Comparison of ENCODE assay signal across 8 cellular contexts in the genomic region with DNA sequence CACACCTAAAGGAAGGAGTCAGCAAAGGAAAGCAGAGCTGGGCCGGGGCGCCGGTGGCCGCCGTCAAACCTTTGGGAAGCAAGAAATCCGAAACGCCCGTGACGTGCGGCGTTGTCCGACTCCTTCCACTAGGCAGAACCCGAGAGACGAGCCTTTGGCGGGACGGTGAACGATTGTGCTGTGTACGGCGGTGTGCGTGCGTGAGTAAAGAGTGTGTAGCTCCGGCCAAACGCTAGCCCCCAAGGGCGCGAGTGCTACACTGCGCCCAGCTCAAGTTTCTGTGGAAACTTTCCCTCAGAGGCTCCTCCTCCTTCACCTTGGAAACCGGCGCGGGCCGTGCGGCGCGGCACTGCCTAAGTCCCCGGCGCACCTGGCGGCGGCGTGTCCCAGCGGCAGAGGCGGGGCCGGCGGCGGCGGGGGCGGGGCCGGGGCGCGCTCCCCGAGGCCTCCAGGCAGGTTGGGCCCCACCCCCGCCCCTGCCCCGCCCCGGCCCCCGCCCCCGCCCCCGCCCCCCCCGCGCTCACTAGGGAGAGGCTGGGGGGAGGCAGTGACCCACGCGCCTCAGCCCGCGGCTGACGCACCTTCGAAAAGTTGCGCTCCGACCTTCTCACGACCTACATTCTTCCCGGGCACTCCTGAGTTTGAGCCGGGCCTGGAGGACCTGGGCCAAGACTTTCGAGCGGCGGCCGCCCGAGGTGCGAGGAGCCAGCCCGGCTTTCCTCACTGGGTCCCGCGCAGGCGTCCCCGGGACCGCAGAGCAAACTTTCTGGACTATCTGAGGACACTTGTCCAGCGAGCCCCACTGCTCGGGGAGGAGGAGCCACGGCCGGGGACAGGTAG. TPM values are rescaled to one million over a fixed set of nuclear protein-coding genes. Genes with fewer than 3 reads are reported as not detected.
DNase-seq lines count a peak whose midpoint lies in the region; ATAC-seq, FAIRE-seq and TF ChIP-seq lines count a peak whose summit lies in the region.

A gene (plus strand): TSS at position 547 of the 840 bp plus-strand sequence. CDS start 157,084 bp downstream, outside the sequence.

- H3K4me1 Mint-ChIP-seq in H9: peaks cover 27 to 29% of the 10 kb centered on the region in 2 experiments
- H3K4me1 Mint-ChIP-seq in T-helper 2 cell treated with Interferon-gamma antibody and Interleukin-4, amounts not matched to agents 5 μg/mL and 100 μg/mL, for 36 hours (ENCODE audit: low read depth): peaks cover 16% of the 10 kb centered on the region

- no peak within 1 kb of the TSS for H2BK120ac ChIP-seq in H9 (ENCODE audit: low read depth, low read length, poor library complexity, severe bottlenecking)

- peaks cover 8% of the 10 kb centered on the region for H3K27me3 Mint-ChIP-seq in H9 (ENCODE audit: low read depth)
- peaks cover 57% of the 10 kb centered on the region for H3K27me3 Mint-ChIP-seq in T-helper 2 cell treated with Interferon-gamma antibody and Interleukin-4, amounts not matched to agents 5 μg/mL and 100 μg/mL, for 36 hours (ENCODE audit: low read depth)

- no peak within 1 kb of the TSS for H4K91ac ChIP-seq in H9 (ENCODE audit: insufficient read length, low read depth, low read length)

- H3K79me1 ChIP-seq in H9 (ENCODE audit: insufficient read depth, low read depth, low read length, poor library complexity, severe bottlenecking): no peaks in the 10 kb centered on the region

- intact Hi-C loops in GM12878 (cut with micrococcal nuclease; ENCODE audit: unreplicated experiment): loop anchor here (5.0 kb wide), 1 partner anchor 47 kb away; no protein-coding TSS in a partner anchor

- H2BK12ac ChIP-seq in H9 (ENCODE audit: insufficient read length, low read depth, low read length): no peak within 1 kb of the TSS

- RAD21 ChIA-PET in GM12878 (lab: Charles Lee; ENCODE audit: unreplicated experiment): no interaction called here

- H3K9ac ChIP-seq in H9 (ENCODE audit: extremely low read depth, insufficient read length, low read length) (peak within 1 kb of the TSS; percentile 52), GM12878 (ENCODE audit: control insufficient read depth, insufficient read depth, low read length) (no peak within 1 kb of the TSS), skeletal muscle tissue (ENCODE audit: low read depth in 1 of 3, low read length in 3 of 3) (peak within 1 kb of the TSS; percentile 88 to 96 (median 93))

- H3T11ph ChIP-seq in H9 (ENCODE audit: low read length): no peak within 1 kb of the TSS

- peak; percentile 89 for ATAC-seq in GM12878

- peak within 1 kb of the TSS; percentile 95 to 96 for H3K4me3 Mint-ChIP-seq in H9
- H3K4me3 Mint-ChIP-seq in T-helper 2 cell treated with Interferon-gamma antibody and Interleukin-4, amounts not matched to agents 5 μg/mL and 100 μg/mL, for 36 hours: peak within 1 kb of the TSS; percentile 81

- H3K4me1 ChIP-seq in H9 (ENCODE audit: insufficient read depth, low read length): no peaks in the 10 kb centered on the region; the same call in 1 of the 2 replicates
- peaks cover 17% of the 10 kb centered on the region for H3K4me1 ChIP-seq in GM12878 (ENCODE audit: control insufficient read depth, insufficient read depth, low read length)
- H3K4me1 ChIP-seq in iPS DF 6.9 (ENCODE audit: control insufficient read depth, insufficient read depth, low read length): peaks cover 2% of the 10 kb centered on the region; the same call in 1 of the 2 replicates
- H3K4me1 ChIP-seq in skeletal muscle tissue (ENCODE audit: control insufficient read depth in 3 of 3, insufficient read depth in 3 of 3, low read length in 3 of 3): peaks cover 19 to 30% (median 25%) of the 10 kb centered on the region in 3 donors

- no peak for TF ChIP-seq CTCF in GM10266 (IDR thresholded peaks at IDR 0.05; ENCODE audit: control insufficient read depth, insufficient read depth, low read depth, missing control alignments)
- 0 out of 3 replicates have a peak, but pooled peaks have one; percentile 11 for TF ChIP-seq CTCF in H9 (conservative IDR thresholded peaks at IDR 0.05)
- no peak; a peak in 1 of 6 replicates for TF ChIP-seq CTCF in GM12878 (IDR thresholded peaks at IDR 0.05 in 2 of 3, conservative IDR thresholded peaks at IDR 0.05 in 1 of 3; ENCODE audit: control insufficient read depth in 2 of 3, extremely low read depth in 1 of 3, insufficient read depth in 1 of 3, low read depth in 3 of 3, low read length in 3 of 3)

- no peak within 1 kb of the TSS for H2BK20ac ChIP-seq in H9 (ENCODE audit: low read depth, low read length, poor library complexity, severe bottlenecking)

- peak within 1 kb of the TSS; percentile 96 to 99 (median 99) for H3K27ac Mint-ChIP-seq in H9
- no peak within 1 kb of the TSS for H3K27ac Mint-ChIP-seq in T-helper 2 cell treated with Interferon-gamma antibody and Interleukin-4, amounts not matched to agents 5 μg/mL and 100 μg/mL, for 36 hours

- H2BK15ac ChIP-seq in H9 (ENCODE audit: low read depth, low read length): no peak within 1 kb of the TSS

- H3K9me3 ChIP-seq in H9 (ENCODE audit: control insufficient read depth, low read depth, low read length): no peaks in the 10 kb centered on the region
- H3K9me3 ChIP-seq in GM12878 (replicated peaks; ENCODE audit: control insufficient read depth, insufficient read depth, low read length): no peaks in the 10 kb centered on the region; the same call in 2 of the 3 replicates
- no peaks in the 10 kb centered on the region for H3K9me3 ChIP-seq in iPS DF 6.9 (ENCODE audit: control insufficient read depth, insufficient read depth, low read length)
- no peaks in the 10 kb centered on the region for H3K9me3 ChIP-seq in skeletal muscle tissue (ENCODE audit: control insufficient read depth in 3 of 3, low read length in 3 of 3)

- FAIRE-seq in GM12878 (lab: Jason Lieb, UNC): no peak

- no peak within 1 kb of the TSS for H2AK5ac ChIP-seq in H9 (ENCODE audit: insufficient read length, low read length)

- H3K4me2 ChIP-seq in H9 (ENCODE audit: insufficient read depth, insufficient read length, low read length) (peak within 1 kb of the TSS; percentile 72), GM12878 (ENCODE audit: control insufficient read depth, insufficient read depth) (peak within 1 kb of the TSS; percentile 92)

- H3K27ac ChIP-seq in H9 (ENCODE audit: insufficient read length, low read depth, low read length) (peak within 1 kb of the TSS; percentile 18), GM12878 (ENCODE audit: control insufficient read depth, insufficient read depth) (no peak within 1 kb of the TSS), iPS DF 6.9 (ENCODE audit: low read length) (no peak within 1 kb of the TSS), skeletal muscle tissue (ENCODE audit: low read depth, low read length) (peak within 1 kb of the TSS; percentile 95)

- DNase-seq in GM10266 (ENCODE audit: extremely low spot score) (peak; percentile 83), H9 (peak; percentile 94), M059J (ENCODE audit: low read depth) (peak; percentile 89), GM12878 (ENCODE audit: low read depth, low spot score) (no peak), iPS DF 6.9 (ENCODE audit: low read depth, low spot score) (peak; percentile 89), UCSD-AML1 (lab: John Stamatoyannopoulos, UW; ENCODE audit: unreplicated experiment) (no peak)
- DNase-seq in T-helper 2 cell treated with Interferon-gamma antibody and Interleukin-4, amounts not matched to agents 5 μg/mL and 100 μg/mL, for 36 hours (ENCODE audit: low spot score): peak; percentile 53

- no peak for TF ChIP-seq RAD21 in GM12878 (IDR thresholded peaks at IDR 0.05; ENCODE audit: insufficient read depth, low read depth, low read length)

- POLR2A ChIA-PET in GM12878 (lab: Charles Lee): interaction anchor here (0.8 to 1.6 kb wide), 2 partner anchors 12 to 23 kb away, joined by 3 to 4 read pairs; no protein-coding TSS in a partner anchor

- H3K36me3 ChIP-seq in GM12878 (ENCODE audit: control insufficient read depth in 2 of 2, insufficient read depth in 2 of 2, low read length in 1 of 2) (no peaks in the 10 kb centered on the region), iPS DF 6.9 (ENCODE audit: control insufficient read depth, insufficient read depth, low read length) (no peaks in the 10 kb centered on the region), skeletal muscle tissue (ENCODE audit: control insufficient read depth in 3 of 3, insufficient read depth in 3 of 3, low read length in 3 of 3) (no peaks in the 10 kb centered on the region)

- H3K36me3 Mint-ChIP-seq in H9 (ENCODE audit: insufficient read depth in 1 of 3, low read depth in 3 of 3): peaks cover 0 to 3% (median 0%) of the 10 kb centered on the region in 3 experiments; a peak in 2 of 7 replicates
- H3K36me3 Mint-ChIP-seq in T-helper 2 cell treated with Interferon-gamma antibody and Interleukin-4, amounts not matched to agents 5 μg/mL and 100 μg/mL, for 36 hours (ENCODE audit: low read depth): no peaks in the 10 kb centered on the region

- SMC1A ChIA-PET in GM12878 (lab: Charles Lee; ENCODE audit: uncharacterized antibody, unreplicated experiment): interaction anchor here (1.0 to 1.9 kb wide), 2 partner anchors 14 to 18 kb away, joined by 3 to 6 read pairs; no protein-coding TSS in a partner anchor

- no peaks in the 10 kb centered on the region for H4K20me1 ChIP-seq in H9 (ENCODE audit: control insufficient read depth, insufficient read depth, insufficient read length)
- H4K20me1 ChIP-seq in GM12878 (ENCODE audit: control insufficient read depth, insufficient read depth): no peaks in the 10 kb centered on the region; the same call in 1 of the 2 replicates

- peak within 1 kb of the TSS; percentile 21 for H3K14ac ChIP-seq in H9 (ENCODE audit: insufficient read depth, low read length)

- CTCF ChIA-PET in GM12878 (lab: Yijun Ruan, JAX): interaction anchor here (0.8 to 1.5 kb wide), 2 partner anchors 47 to 393 kb away, joined by 3 read pairs; no protein-coding TSS in a partner anchor

- in situ Hi-C loops in GM12878 (cut with MboI): no loop called here

- H4K5ac ChIP-seq in H9 (ENCODE audit: insufficient read length, low read depth, low read length): no peak within 1 kb of the TSS

- H3K23me2 ChIP-seq in H9 (ENCODE audit: insufficient read length, low read depth, low read length, poor library complexity, severe bottlenecking): peaks cover 25% of the 10 kb centered on the region

- no peaks in the 10 kb centered on the region for H3K27me3 ChIP-seq in H9 (ENCODE audit: insufficient read depth, low read length)
- H3K27me3 ChIP-seq in GM12878 (replicated peaks in 1 of 2; ENCODE audit: control insufficient read depth in 2 of 2, insufficient read depth in 2 of 2, low read length in 1 of 2): peaks cover 0 to 6% of the 10 kb centered on the region in 2 experiments; a peak in 2 of 4 replicates
- no peaks in the 10 kb centered on the region for H3K27me3 ChIP-seq in iPS DF 6.9 (ENCODE audit: control insufficient read depth, insufficient read depth, low read length)
- no peaks in the 10 kb centered on the region for H3K27me3 ChIP-seq in skeletal muscle tissue (ENCODE audit: control insufficient read depth in 3 of 3, insufficient read depth in 3 of 3, low read length in 3 of 3)

- TF ChIP-seq POLR2A in GM12878 (IDR thresholded peaks at IDR 0.05; ENCODE audit: low read depth, low read length): no peak

- no peak within 1 kb of the TSS for H3K4ac ChIP-seq in H9 (ENCODE audit: low read depth, low read length)

- H3K18ac ChIP-seq in H9 (ENCODE audit: insufficient read length, low read depth, low read length): peak within 1 kb of the TSS; percentile 50

- H3K4me3 ChIP-seq in GM12878 (peak within 1 kb of the TSS; percentile 70), iPS DF 6.9 (ENCODE audit: low read length) (peak within 1 kb of the TSS; percentile 70; the same call in 1 of the 2 replicates), skeletal muscle tissue (ENCODE audit: low read length in 3 of 3) (peak within 1 kb of the TSS; percentile 85 to 87 (median 86))

- peaks cover 8% of the 10 kb centered on the region; the same call in 1 of the 2 replicates for H3K79me2 ChIP-seq in H9 (ENCODE audit: insufficient read depth, low read length)
- H3K79me2 ChIP-seq in GM12878 (ENCODE audit: control insufficient read depth, insufficient read depth, low read length): no peaks in the 10 kb centered on the region

- no TSS peak for BruUV-seq in GM12878 (replicated peaks; lab: Mats Ljungman, UMichigan)

- H3K23ac ChIP-seq in H9 (ENCODE audit: insufficient read length, low read depth, low read length): peak within 1 kb of the TSS; percentile 5

- no peak within 1 kb of the TSS for H3K56ac ChIP-seq in H9 (ENCODE audit: insufficient read length, low read depth, low read length)

- H2BK5ac ChIP-seq in H9 (ENCODE audit: insufficient read length, low read length): no peak within 1 kb of the TSS

- H2AFZ ChIP-seq in H9 (ENCODE audit: low read length): no peak within 1 kb of the TSS
- peak within 1 kb of the TSS; percentile 64 for H2AFZ ChIP-seq in GM12878 (ENCODE audit: control insufficient read depth, low read depth, low read length)

- H3K9me3 Mint-ChIP-seq in H9: no peaks in the 10 kb centered on the region
- no peaks in the 10 kb centered on the region for H3K9me3 Mint-ChIP-seq in T-helper 2 cell treated with Interferon-gamma antibody and Interleukin-4, amounts not matched to agents 5 μg/mL and 100 μg/mL, for 36 hours

- WGBS in H9 (ENCODE audit: extremely low coverage, insufficient read length, low lambda C conversion rate): no CpG with 5 or more reads among the region's 84 CpGs
- WGBS in GM12878 (ENCODE audit: insufficient coverage, insufficient replicate concordance, low lambda C conversion rate, missing lambda C conversion rate): 13% methylated on average over 52 of the region's 84 CpGs
- no CpG with 5 or more reads among the region's 84 CpGs for WGBS in iPS DF 6.9 (ENCODE audit: insufficient coverage, insufficient read length)

- TF ChIP-seq EP300 in GM12878 (IDR thresholded peaks at IDR 0.05; ENCODE audit: borderline replicate concordance in 1 of 2, control insufficient read depth in 1 of 2, low read depth in 2 of 2, low read length in 2 of 2): no peak

- no peak within 1 kb of the TSS for H4K8ac ChIP-seq in H9 (replicated peaks; ENCODE audit: insufficient read length, low read depth, low read length)

RNA-seq across cellular contexts. Expression of the gene that starts here (rescaled TPM):
- 24.9 and 28.2 TPM in 2 replicates for total RNA-seq in H9 (2021)
- 3.6 and 5.7 TPM in 2 replicates for total RNA-seq in M059J (2014; rRNA removed; shearing (Covaris generic))
- 28.2 and 28.4 TPM in 2 replicates for total RNA-seq in GM12878 (2013; cell fraction: nucleolus; rRNA removed)
- total RNA-seq in GM12878 (2014; rRNA removed): 0.05 and 0.11 TPM in 2 replicates
- total RNA-seq in GM12878 (2014; rRNA removed; fragmentation: Illumina TruSeq; extraction: Trizol): 0.09 and 0.13 TPM in 2 replicates
- 0.28 and 0.40 TPM in 2 replicates for total RNA-seq in GM12878 (2021)
- polyA plus RNA-seq in GM12878 (2011; ENCODE audit: low read depth): 0.18 TPM
- polyA plus RNA-seq in GM12878 (2011; rRNA removed): 5.5 and 5.9 TPM in 2 replicates
- polyA plus RNA-seq in GM12878 (2011; cell fraction: cytosol; rRNA removed): 4.0 and 5.1 TPM in 2 replicates
- 13.4 and 17.3 TPM in 2 replicates for polyA plus RNA-seq in GM12878 (2011; cell fraction: nucleus; rRNA removed)
- polyA plus RNA-seq in GM12878 (2012): 0.07 and 0.20 TPM in 2 replicates
- 0.09 and 0.29 TPM in 2 replicates for polyA plus RNA-seq in GM12878 (2014; fragmentation: Illumina TruSeq; extraction: Trizol)
- polyA plus RNA-seq in GM12878 (2014; fragmentation: Nextera tagmentation; extraction: Ambion mirVana): under 1 TPM; 0.02 to 0.06 TPM
- polyA plus RNA-seq in GM12878 (2014; rRNA removed): 0.18 and 0.27 TPM in 2 replicates
- under 1 TPM in 1 of 2 experiments, not detected in 1; 0.17 TPM for polyA plus RNA-seq in GM12878 (2016; fragmentation: Nextera tagmentation; extraction: Ambion mirVana)
- polyA minus RNA-seq in GM12878 (2011; rRNA and poly(A)+ RNA removed): 15.2 and 16.4 TPM in 2 replicates
- 4.1 and 4.4 TPM in 2 replicates for polyA minus RNA-seq in GM12878 (2011; cell fraction: cytosol; rRNA and poly(A)+ RNA removed)
- polyA minus RNA-seq in GM12878 (2011; cell fraction: nucleus; rRNA and poly(A)+ RNA removed): 25.8 and 31.5 TPM in 2 replicates
- total RNA-seq in skeletal muscle tissue: 15.1 TPM

Comparison
In these comparisons a context has a peak if more than half of its experiments do, and no peak if none do; other contexts are left out.
1. DNase-seq: peak in GM10266 (single experiment), H9 (single experiment), M059J (single experiment), T-helper 2 cell treated with Interferon-gamma antibody and Interleukin-4, amounts not matched to agents 5 μg/mL and 100 μg/mL, for 36 hours (single experiment) and iPS DF 6.9 (single experiment); none in GM12878 (single experiment) and UCSD-AML1 (single experiment).
2. H3K27ac ChIP-seq: peak in H9 (single experiment) and skeletal muscle tissue (single experiment); none in GM12878 (single experiment) and iPS DF 6.9 (single experiment).
3. Peak in every context shown above with its lines, with median percentiles within 50 percentile points of each other: H3K4me3 ChIP-seq.